14 cellular contexts compared by ENCODE assay signal in genomic region chr1:1317420-1317819, GRCh38. TPM values are rescaled to one million over a fixed set of nuclear protein-coding genes. Genes with fewer than 3 reads are reported as not detected.
DNase-seq lines count a peak whose midpoint lies in the region; ATAC-seq, FAIRE-seq and TF ChIP-seq lines count a peak whose summit lies in the region.
"Had no signal": no experiment of that assay in that cellular context is flagged by ENCODE, and none has a peak within 500 bp of the region (broad histone marks: within the 10 kb centered on the region; RNA-seq: fewer than 3 reads in every experiment).

No MANE protein-coding gene starts in this region.

- peak overlapping the region; percentile 78 for H3K27ac Mint-ChIP-seq in HFFc6
- H3K27ac Mint-ChIP-seq: activated CD4-positive, alpha-beta memory T cell treated with anti-CD3 and anti-CD28 coated beads, Interleukin-2, amount 10 ng/mL, durations not matched to agents 7 days and 5 days; activated T-helper 2 cell treated with anti-CD3 and anti-CD28 coated beads, Interferon-gamma antibody, Interleukin-2, Interleukin-4, amounts not matched to agents 10 μg/mL and 5 μg/mL and 100 μg/mL, durations not matched to agents 14 hours and 24 hours and 36 hours; CD4-positive, CD25-positive, alpha-beta regulatory T cell had no signal

- peak overlapping the region; percentile 56 for H3K4me2 ChIP-seq in keratinocyte (ENCODE audit: control insufficient read depth, extremely low read depth, insufficient read depth, low read depth, low read length)

- no peak overlapping the region for H2AFZ ChIP-seq in keratinocyte (ENCODE audit: control insufficient read depth, low read length)

- no peak for ATAC-seq in thoracic aorta (ENCODE audit: insufficient number of reproducible peaks, low FRiP score, low read depth)
- ATAC-seq: stimulated activated naive CD8-positive, alpha-beta T cell treated with anti-CD3 and anti-CD28 coated beads, Interleukin-15, Interleukin-2, amounts not matched to agents 100 U/mL and 50 U/mL, for 24 hours had no signal

- peaks cover 5% of the 10 kb centered on the region; the same call in 1 of the 2 replicates for H3K36me3 Mint-ChIP-seq in HFFc6 (ENCODE audit: low read depth)

- FAIRE-seq in keratinocyte (lab: Jason Lieb, UNC): no peak
- FAIRE-seq in HTR-8/SVneo (lab: Jason Lieb, UNC): no peak

- H3K4me3 ChIP-seq in ascending aorta (no peak overlapping the region), keratinocyte (ENCODE audit: control insufficient read depth in 2 of 3, extremely low read depth in 1 of 3, insufficient read depth in 2 of 3, low read depth in 1 of 3, low read length in 3 of 3) (no peak overlapping the region), thoracic aorta (no peak overlapping the region)

- H3K9ac ChIP-seq in keratinocyte (ENCODE audit: control insufficient read depth, extremely low read depth, insufficient read depth, low read length): no peak overlapping the region

- H3K36me3 ChIP-seq in ascending aorta: peaks cover 50 to 60% of the 10 kb centered on the region in 2 donors
- peaks cover 35 to 36% of the 10 kb centered on the region in 2 experiments for H3K36me3 ChIP-seq in keratinocyte (ENCODE audit: control insufficient read depth in 2 of 2, extremely low read depth in 1 of 2, insufficient read depth in 2 of 2, low read length in 2 of 2)
- H3K36me3 ChIP-seq in thoracic aorta: peaks cover 28% of the 10 kb centered on the region

- TF ChIP-seq CTCF in HFFc6 (IDR thresholded peaks at IDR 0.05) (no peak), ascending aorta (IDR thresholded peaks at IDR 0.05) (no peak), keratinocyte (optimal IDR thresholded peaks at IDR 0.05 in 1 of 3, IDR thresholded peaks at IDR 0.05 in 1 of 3, conservative IDR thresholded peaks at IDR 0.05 in 1 of 3; ENCODE audit: extremely low read depth in 1 of 3, insufficient read depth in 2 of 3, low read length in 3 of 3) (no peak), thoracic aorta (IDR thresholded peaks at IDR 0.05) (no peak)

- DNase-seq in HFFc6 (no peak), ascending aorta (ENCODE audit: low spot score in 2 of 2) (no peak), keratinocyte (ENCODE audit: low read depth, low spot score) (no peak), thoracic aorta (ENCODE audit: low spot score) (no peak), NCI-H187 (lab: John Stamatoyannopoulos, UW) (no peak), HTR-8/SVneo (ENCODE audit: insufficient read length, low spot score) (no peak)
- DNase-seq in activated T-cell treated with anti-CD3 and anti-CD28 coated beads, Interleukin-2, amount 50 U/mL, for 48 hours: no peak
- DNase-seq: activated CD4-positive, alpha-beta memory T cell treated with anti-CD3 and anti-CD28 coated beads, Interleukin-2, amount 10 ng/mL, durations not matched to agents 7 days and 5 days; aorta; CD4-positive, CD25-positive, alpha-beta regulatory T cell; NCI-H1092; NCI-H226; stimulated activated naive CD8-positive, alpha-beta T cell treated with anti-CD3 and anti-CD28 coated beads, Interleukin-15, Interleukin-2, amounts not matched to agents 100 U/mL and 50 U/mL, for 24 hours had no signal

- intact Hi-C loops in ascending aorta (cut with DNase I): no loop called here

- H3K27ac ChIP-seq in ascending aorta: peak overlapping the region; percentile 70 to 74
- H3K27ac ChIP-seq in keratinocyte (ENCODE audit: control insufficient read depth, insufficient read depth, low read length): peak overlapping the region; percentile 52
- H3K27ac ChIP-seq in thoracic aorta: peak overlapping the region; percentile 69 to 79

- no peaks in the 10 kb centered on the region for H3K9me1 ChIP-seq in keratinocyte (ENCODE audit: control insufficient read depth, extremely low read depth, insufficient read depth, low read length)

- H3K9me3 ChIP-seq in ascending aorta (no peaks in the 10 kb centered on the region), keratinocyte (ENCODE audit: control insufficient read depth, low read depth, low read length) (no peaks in the 10 kb centered on the region), thoracic aorta (no peaks in the 10 kb centered on the region)

- H3K27me3 ChIP-seq in ascending aorta: no peaks in the 10 kb centered on the region
- H3K27me3 ChIP-seq in keratinocyte (ENCODE audit: control insufficient read depth, extremely low read depth, insufficient read depth, low read length): no peaks in the 10 kb centered on the region
- H3K27me3 ChIP-seq in thoracic aorta (replicated peaks; ENCODE audit: insufficient read depth): no peaks in the 10 kb centered on the region

- peaks cover 31% of the 10 kb centered on the region for H3K4me1 Mint-ChIP-seq in HFFc6 (ENCODE audit: low read depth)

- peak overlapping the region; percentile 23; the same call in 1 of the 2 replicates for H3K4me3 Mint-ChIP-seq in HFFc6
- H3K4me3 Mint-ChIP-seq: activated CD4-positive, alpha-beta memory T cell treated with anti-CD3 and anti-CD28 coated beads, Interleukin-2, amount 10 ng/mL, durations not matched to agents 7 days and 5 days; CD4-positive, CD25-positive, alpha-beta regulatory T cell had no signal

- peaks cover 15% of the 10 kb centered on the region for H3K27me3 Mint-ChIP-seq in HFFc6 (ENCODE audit: insufficient read depth)
- H3K27me3 Mint-ChIP-seq: activated CD4-positive, alpha-beta memory T cell treated with anti-CD3 and anti-CD28 coated beads, Interleukin-2, amount 10 ng/mL, durations not matched to agents 7 days and 5 days; CD4-positive, CD25-positive, alpha-beta regulatory T cell had no signal

- H4K20me1 ChIP-seq in keratinocyte (ENCODE audit: control insufficient read depth, extremely low read depth, insufficient read depth, low read length): peaks cover 18% of the 10 kb centered on the region

- H3K4me1 ChIP-seq in ascending aorta (peaks cover 3 to 23% of the 10 kb centered on the region in 2 donors), keratinocyte (ENCODE audit: control insufficient read depth, extremely low read depth, insufficient read depth, low read length) (peaks cover 16% of the 10 kb centered on the region), thoracic aorta (ENCODE audit: control insufficient read depth in 1 of 2, low read depth in 2 of 2) (peaks cover 17 to 35% of the 10 kb centered on the region in 2 donors)

- dilution Hi-C loops in keratinocyte (cut with MboI; ENCODE audit: extremely low pct_ligation_motif_present, low sequenced_read_pairs): no loop called here

- H3K79me2 ChIP-seq in keratinocyte (ENCODE audit: control insufficient read depth, insufficient read depth, low read length): peaks cover 55% of the 10 kb centered on the region

- H3K9me3 Mint-ChIP-seq in HFFc6: no peaks in the 10 kb centered on the region
- H3K9me3 Mint-ChIP-seq: activated CD4-positive, alpha-beta memory T cell treated with anti-CD3 and anti-CD28 coated beads, Interleukin-2, amount 10 ng/mL, durations not matched to agents 7 days and 5 days; activated T-helper 2 cell treated with anti-CD3 and anti-CD28 coated beads, Interferon-gamma antibody, Interleukin-2, Interleukin-4, amounts not matched to agents 10 μg/mL and 5 μg/mL and 100 μg/mL, durations not matched to agents 14 hours and 24 hours and 36 hours; CD4-positive, CD25-positive, alpha-beta regulatory T cell had no signal

RNA-seq across cellular contexts. Expression of gene INTS11, which starts 7.0 kb away (rescaled TPM):
- 10 to 100 TPM; 65.6 to 78.3 (median 69.8) TPM for total RNA-seq in HFFc6 (2021; fragmentation: NEBNext Ultra II Directional; extraction: Animal tissue kit (Norgen Biotek cat#: 25700))
- total RNA-seq in ascending aorta (214 TPM), thoracic aorta (100 to 1,000 TPM; 192 to 195 TPM)
- polyA plus RNA-seq in keratinocyte: 70.4 to 89.8 TPM (median 76.9 TPM) in 3 replicates
- polyA plus RNA-seq in keratinocyte (2011; ENCODE audit: low read depth): 33.3 TPM
- polyA plus RNA-seq in keratinocyte (2011; cell fraction: cytosol; rRNA removed): 53.8 and 70.3 TPM in 2 replicates
- 165 and 204 TPM in 2 replicates for polyA plus RNA-seq in keratinocyte (2011; cell fraction: nucleus; rRNA removed)
- polyA plus RNA-seq in keratinocyte (2012; ENCODE audit: low replicate concordance): 69.7 and 83.9 TPM in 2 replicates
- polyA minus RNA-seq in keratinocyte: 73.3 to 216 TPM (median 94.2 TPM) in 3 replicates
- 63.5 TPM for polyA minus RNA-seq in keratinocyte (2011; cell fraction: cytosol; rRNA and poly(A)+ RNA removed)
- 66.9 and 70.7 TPM in 2 replicates for polyA minus RNA-seq in keratinocyte (2011; cell fraction: nucleus; rRNA and poly(A)+ RNA removed)

RNA-seq across cellular contexts. Expression of gene CPTP, which starts 7.2 kb away (rescaled TPM):
- 10 to 100 TPM; 24.6 to 31.5 (median 26.6) TPM for total RNA-seq in HFFc6 (2021; fragmentation: NEBNext Ultra II Directional; extraction: Animal tissue kit (Norgen Biotek cat#: 25700))
- total RNA-seq in ascending aorta: 71.3 TPM
- 5.8 to 14.0 TPM (median 11.8 TPM) in 3 replicates for polyA plus RNA-seq in keratinocyte
- polyA plus RNA-seq in keratinocyte (2011; ENCODE audit: low read depth): 4.4 TPM
- 9.4 and 26.1 TPM in 2 replicates for polyA plus RNA-seq in keratinocyte (2011; cell fraction: cytosol; rRNA removed)
- 8.9 and 14.9 TPM in 2 replicates for polyA plus RNA-seq in keratinocyte (2011; cell fraction: nucleus; rRNA removed)
- 20.3 and 26.7 TPM in 2 replicates for polyA plus RNA-seq in keratinocyte (2012; ENCODE audit: low replicate concordance)
- polyA minus RNA-seq in keratinocyte: 3.9 to 12.4 TPM (median 7.6 TPM) in 3 replicates
- polyA minus RNA-seq in keratinocyte (2011; cell fraction: cytosol; rRNA and poly(A)+ RNA removed): 65.6 TPM
- polyA minus RNA-seq in keratinocyte (2011; cell fraction: nucleus; rRNA and poly(A)+ RNA removed): 11.9 and 14.7 TPM in 2 replicates
- 10 to 100 TPM; 16.4 to 26.3 TPM for total RNA-seq in thoracic aorta

RNA-seq across cellular contexts. Expression of gene PUSL1, which starts 9.0 kb away (rescaled TPM):
- total RNA-seq in HFFc6 (2021; fragmentation: NEBNext Ultra II Directional; extraction: Animal tissue kit (Norgen Biotek cat#: 25700)): 10 to 100 TPM; 23.5 to 28.7 (median 25.6) TPM
- total RNA-seq in ascending aorta (28.3 TPM), thoracic aorta (10 to 100 TPM; 22.1 to 22.6 TPM)
- 11.4 to 20.5 TPM (median 14.9 TPM) in 3 replicates for polyA plus RNA-seq in keratinocyte
- polyA plus RNA-seq in keratinocyte (2011; ENCODE audit: low read depth): 2.0 TPM
- polyA plus RNA-seq in keratinocyte (2011; cell fraction: cytosol; rRNA removed): 8.6 and 26.5 TPM in 2 replicates
- polyA plus RNA-seq in keratinocyte (2011; cell fraction: nucleus; rRNA removed): 12.2 and 16.8 TPM in 2 replicates
- 9.1 and 19.4 TPM in 2 replicates for polyA plus RNA-seq in keratinocyte (2012; ENCODE audit: low replicate concordance)
- 3.8 to 11.5 TPM (median 4.9 TPM) in 3 replicates for polyA minus RNA-seq in keratinocyte
- 22.4 TPM for polyA minus RNA-seq in keratinocyte (2011; cell fraction: cytosol; rRNA and poly(A)+ RNA removed)
- polyA minus RNA-seq in keratinocyte (2011; cell fraction: nucleus; rRNA and poly(A)+ RNA removed): 7.5 and 17.3 TPM in 2 replicates

RNA-seq across cellular contexts. Expression of gene ACAP3, which starts 9.7 kb away (rescaled TPM):
- total RNA-seq in HFFc6 (2021; fragmentation: NEBNext Ultra II Directional; extraction: Animal tissue kit (Norgen Biotek cat#: 25700)): 10 to 100 TPM; 39.4 to 50.8 (median 42.6) TPM
- 105 TPM for total RNA-seq in ascending aorta
- 13.4 to 45.8 TPM (median 17.4 TPM) in 3 replicates for polyA plus RNA-seq in keratinocyte
- polyA plus RNA-seq in keratinocyte (2011; ENCODE audit: low read depth): 11.6 TPM
- 6.8 and 11.9 TPM in 2 replicates for polyA plus RNA-seq in keratinocyte (2011; cell fraction: cytosol; rRNA removed)
- 114 and 161 TPM in 2 replicates for polyA plus RNA-seq in keratinocyte (2011; cell fraction: nucleus; rRNA removed)
- 23.3 TPM in 2 replicates for polyA plus RNA-seq in keratinocyte (2012; ENCODE audit: low replicate concordance)
- polyA minus RNA-seq in keratinocyte: 19.9 to 32.3 TPM (median 29.2 TPM) in 3 replicates
- 55.4 TPM for polyA minus RNA-seq in keratinocyte (2011; cell fraction: cytosol; rRNA and poly(A)+ RNA removed)
- polyA minus RNA-seq in keratinocyte (2011; cell fraction: nucleus; rRNA and poly(A)+ RNA removed): 47.2 and 52.3 TPM in 2 replicates
- total RNA-seq in thoracic aorta: 100 to 1,000 TPM in 1 of 2 donors, 10 to 100 TPM in 1; 41.6 to 121 TPM

RNA-seq across cellular contexts. Expression of gene TAS1R3, which starts 13.7 kb away (rescaled TPM):
- total RNA-seq in HFFc6 (2021; fragmentation: NEBNext Ultra II Directional; extraction: Animal tissue kit (Norgen Biotek cat#: 25700)): under 1 TPM; 0.07 to 0.20 (median 0.13) TPM
- 2.7 TPM for total RNA-seq in ascending aorta
- 0.01 to 0.08 TPM (median 0.04 TPM) in 3 replicates for polyA plus RNA-seq in keratinocyte
- polyA plus RNA-seq in keratinocyte (2011; ENCODE audit: low read depth): 0.07 TPM
- polyA plus RNA-seq in keratinocyte (2011; cell fraction: cytosol; rRNA removed): 0.02 and 0.03 TPM in 2 replicates
- polyA plus RNA-seq in keratinocyte (2011; cell fraction: nucleus; rRNA removed): 0.09 and 0.20 TPM in 2 replicates
- polyA plus RNA-seq in keratinocyte (2012; ENCODE audit: low replicate concordance): 0.14 and 0.27 TPM in 2 replicates
- 0.03 TPM in 1 of 3 replicates, not detected in the others for polyA minus RNA-seq in keratinocyte
- not detected for polyA minus RNA-seq in keratinocyte (2011; cell fraction: cytosol; rRNA and poly(A)+ RNA removed)
- 0.11 and 0.23 TPM in 2 replicates for polyA minus RNA-seq in keratinocyte (2011; cell fraction: nucleus; rRNA and poly(A)+ RNA removed)
- total RNA-seq in thoracic aorta: under 1 TPM in 1 of 2 donors, not detected in 1; 0.14 TPM
